Comparison of ENCODE assay signal across 1 cellular context in the genomic region with DNA sequence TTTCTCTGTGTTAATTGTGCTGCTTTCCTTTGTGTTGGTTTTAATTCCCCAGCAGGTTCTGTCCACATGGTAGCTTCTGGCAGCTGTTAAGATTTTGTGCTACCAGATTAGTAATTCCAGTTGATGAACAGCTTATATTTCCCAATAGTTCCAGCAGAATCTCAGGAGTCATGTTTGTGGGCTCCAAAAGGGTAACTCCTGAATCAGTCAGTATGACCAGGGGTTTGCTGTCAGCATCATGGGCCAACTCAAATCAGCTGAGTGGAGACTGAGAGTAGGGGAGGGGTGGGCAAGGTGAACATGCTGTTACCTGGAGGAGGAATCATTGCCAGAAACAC.
TF ChIP-seq lines count a peak whose summit lies in the region.

No MANE protein-coding gene starts in this region.

TF ChIP-seq in GM12878, 131 proteins besides CTCF, POLR2A, EP300 and RAD21 (continued from another document):
- TF ChIP-seq, protein P1, sequence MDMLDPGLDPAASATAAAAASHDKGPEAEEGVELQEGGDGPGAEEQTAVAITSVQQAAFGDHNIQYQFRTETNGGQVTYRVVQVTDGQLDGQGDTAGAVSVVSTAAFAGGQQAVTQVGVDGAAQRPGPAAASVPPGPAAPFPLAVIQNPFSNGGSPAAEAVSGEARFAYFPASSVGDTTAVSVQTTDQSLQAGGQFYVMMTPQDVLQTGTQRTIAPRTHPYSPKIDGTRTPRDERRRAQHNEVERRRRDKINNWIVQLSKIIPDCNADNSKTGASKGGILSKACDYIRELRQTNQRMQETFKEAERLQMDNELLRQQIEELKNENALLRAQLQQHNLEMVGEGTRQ (IDR thresholded peaks at IDR 0.05; ENCODE audit: borderline replicate concordance, low read depth, low read length), result no peak
- no peak for TF ChIP-seq SMC3 (IDR thresholded peaks at IDR 0.05; ENCODE audit: borderline replicate concordance, low read length)
- TF ChIP-seq, protein P2, sequence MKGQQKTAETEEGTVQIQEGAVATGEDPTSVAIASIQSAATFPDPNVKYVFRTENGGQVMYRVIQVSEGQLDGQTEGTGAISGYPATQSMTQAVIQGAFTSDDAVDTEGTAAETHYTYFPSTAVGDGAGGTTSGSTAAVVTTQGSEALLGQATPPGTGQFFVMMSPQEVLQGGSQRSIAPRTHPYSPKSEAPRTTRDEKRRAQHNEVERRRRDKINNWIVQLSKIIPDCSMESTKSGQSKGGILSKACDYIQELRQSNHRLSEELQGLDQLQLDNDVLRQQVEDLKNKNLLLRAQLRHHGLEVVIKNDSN (IDR thresholded peaks at IDR 0.05; ENCODE audit: borderline replicate concordance, extremely low read length, insufficient read depth, low read depth, low read length), result no peak
- TF ChIP-seq, protein P3, sequence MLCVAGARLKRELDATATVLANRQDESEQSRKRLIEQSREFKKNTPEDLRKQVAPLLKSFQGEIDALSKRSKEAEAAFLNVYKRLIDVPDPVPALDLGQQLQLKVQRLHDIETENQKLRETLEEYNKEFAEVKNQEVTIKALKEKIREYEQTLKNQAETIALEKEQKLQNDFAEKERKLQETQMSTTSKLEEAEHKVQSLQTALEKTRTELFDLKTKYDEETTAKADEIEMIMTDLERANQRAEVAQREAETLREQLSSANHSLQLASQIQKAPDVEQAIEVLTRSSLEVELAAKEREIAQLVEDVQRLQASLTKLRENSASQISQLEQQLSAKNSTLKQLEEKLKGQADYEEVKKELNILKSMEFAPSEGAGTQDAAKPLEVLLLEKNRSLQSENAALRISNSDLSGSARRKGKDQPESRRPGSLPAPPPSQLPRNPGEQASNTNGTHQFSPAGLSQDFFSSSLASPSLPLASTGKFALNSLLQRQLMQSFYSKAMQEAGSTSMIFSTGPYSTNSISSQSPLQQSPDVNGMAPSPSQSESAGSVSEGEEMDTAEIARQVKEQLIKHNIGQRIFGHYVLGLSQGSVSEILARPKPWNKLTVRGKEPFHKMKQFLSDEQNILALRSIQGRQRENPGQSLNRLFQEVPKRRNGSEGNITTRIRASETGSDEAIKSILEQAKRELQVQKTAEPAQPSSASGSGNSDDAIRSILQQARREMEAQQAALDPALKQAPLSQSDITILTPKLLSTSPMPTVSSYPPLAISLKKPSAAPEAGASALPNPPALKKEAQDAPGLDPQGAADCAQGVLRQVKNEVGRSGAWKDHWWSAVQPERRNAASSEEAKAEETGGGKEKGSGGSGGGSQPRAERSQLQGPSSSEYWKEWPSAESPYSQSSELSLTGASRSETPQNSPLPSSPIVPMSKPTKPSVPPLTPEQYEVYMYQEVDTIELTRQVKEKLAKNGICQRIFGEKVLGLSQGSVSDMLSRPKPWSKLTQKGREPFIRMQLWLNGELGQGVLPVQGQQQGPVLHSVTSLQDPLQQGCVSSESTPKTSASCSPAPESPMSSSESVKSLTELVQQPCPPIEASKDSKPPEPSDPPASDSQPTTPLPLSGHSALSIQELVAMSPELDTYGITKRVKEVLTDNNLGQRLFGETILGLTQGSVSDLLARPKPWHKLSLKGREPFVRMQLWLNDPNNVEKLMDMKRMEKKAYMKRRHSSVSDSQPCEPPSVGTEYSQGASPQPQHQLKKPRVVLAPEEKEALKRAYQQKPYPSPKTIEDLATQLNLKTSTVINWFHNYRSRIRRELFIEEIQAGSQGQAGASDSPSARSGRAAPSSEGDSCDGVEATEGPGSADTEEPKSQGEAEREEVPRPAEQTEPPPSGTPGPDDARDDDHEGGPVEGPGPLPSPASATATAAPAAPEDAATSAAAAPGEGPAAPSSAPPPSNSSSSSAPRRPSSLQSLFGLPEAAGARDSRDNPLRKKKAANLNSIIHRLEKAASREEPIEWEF (IDR thresholded peaks at IDR 0.05; ENCODE audit: insufficient replicate concordance, low read depth, low read length), result no peak
- TF ChIP-seq, protein P4, sequence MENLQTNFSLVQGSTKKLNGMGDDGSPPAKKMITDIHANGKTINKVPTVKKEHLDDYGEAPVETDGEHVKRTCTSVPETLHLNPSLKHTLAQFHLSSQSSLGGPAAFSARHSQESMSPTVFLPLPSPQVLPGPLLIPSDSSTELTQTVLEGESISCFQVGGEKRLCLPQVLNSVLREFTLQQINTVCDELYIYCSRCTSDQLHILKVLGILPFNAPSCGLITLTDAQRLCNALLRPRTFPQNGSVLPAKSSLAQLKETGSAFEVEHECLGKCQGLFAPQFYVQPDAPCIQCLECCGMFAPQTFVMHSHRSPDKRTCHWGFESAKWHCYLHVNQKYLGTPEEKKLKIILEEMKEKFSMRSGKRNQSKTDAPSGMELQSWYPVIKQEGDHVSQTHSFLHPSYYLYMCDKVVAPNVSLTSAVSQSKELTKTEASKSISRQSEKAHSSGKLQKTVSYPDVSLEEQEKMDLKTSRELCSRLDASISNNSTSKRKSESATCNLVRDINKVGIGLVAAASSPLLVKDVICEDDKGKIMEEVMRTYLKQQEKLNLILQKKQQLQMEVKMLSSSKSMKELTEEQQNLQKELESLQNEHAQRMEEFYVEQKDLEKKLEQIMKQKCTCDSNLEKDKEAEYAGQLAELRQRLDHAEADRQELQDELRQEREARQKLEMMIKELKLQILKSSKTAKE (IDR thresholded peaks at IDR 0.05; ENCODE audit: low read depth, poor library complexity, severe bottlenecking), result no peak
- TF ChIP-seq, protein P5, sequence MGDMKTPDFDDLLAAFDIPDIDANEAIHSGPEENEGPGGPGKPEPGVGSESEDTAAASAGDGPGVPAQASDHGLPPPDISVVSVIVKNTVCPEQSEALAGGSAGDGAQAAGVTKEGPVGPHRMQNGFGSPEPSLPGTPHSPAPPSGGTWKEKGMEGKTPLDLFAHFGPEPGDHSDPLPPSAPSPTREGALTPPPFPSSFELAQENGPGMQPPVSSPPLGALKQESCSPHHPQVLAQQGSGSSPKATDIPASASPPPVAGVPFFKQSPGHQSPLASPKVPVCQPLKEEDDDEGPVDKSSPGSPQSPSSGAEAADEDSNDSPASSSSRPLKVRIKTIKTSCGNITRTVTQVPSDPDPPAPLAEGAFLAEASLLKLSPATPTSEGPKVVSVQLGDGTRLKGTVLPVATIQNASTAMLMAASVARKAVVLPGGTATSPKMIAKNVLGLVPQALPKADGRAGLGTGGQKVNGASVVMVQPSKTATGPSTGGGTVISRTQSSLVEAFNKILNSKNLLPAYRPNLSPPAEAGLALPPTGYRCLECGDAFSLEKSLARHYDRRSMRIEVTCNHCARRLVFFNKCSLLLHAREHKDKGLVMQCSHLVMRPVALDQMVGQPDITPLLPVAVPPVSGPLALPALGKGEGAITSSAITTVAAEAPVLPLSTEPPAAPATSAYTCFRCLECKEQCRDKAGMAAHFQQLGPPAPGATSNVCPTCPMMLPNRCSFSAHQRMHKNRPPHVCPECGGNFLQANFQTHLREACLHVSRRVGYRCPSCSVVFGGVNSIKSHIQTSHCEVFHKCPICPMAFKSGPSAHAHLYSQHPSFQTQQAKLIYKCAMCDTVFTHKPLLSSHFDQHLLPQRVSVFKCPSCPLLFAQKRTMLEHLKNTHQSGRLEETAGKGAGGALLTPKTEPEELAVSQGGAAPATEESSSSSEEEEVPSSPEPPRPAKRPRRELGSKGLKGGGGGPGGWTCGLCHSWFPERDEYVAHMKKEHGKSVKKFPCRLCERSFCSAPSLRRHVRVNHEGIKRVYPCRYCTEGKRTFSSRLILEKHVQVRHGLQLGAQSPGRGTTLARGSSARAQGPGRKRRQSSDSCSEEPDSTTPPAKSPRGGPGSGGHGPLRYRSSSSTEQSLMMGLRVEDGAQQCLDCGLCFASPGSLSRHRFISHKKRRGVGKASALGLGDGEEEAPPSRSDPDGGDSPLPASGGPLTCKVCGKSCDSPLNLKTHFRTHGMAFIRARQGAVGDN (IDR thresholded peaks at IDR 0.05), result no peak
